9 cellular contexts compared by ENCODE assay signal in genomic region chr20:32040142-32040953, GRCh38. TPM values are rescaled to one million over a fixed set of nuclear protein-coding genes. Genes with fewer than 3 reads are reported as not detected.
DNase-seq lines count a peak whose midpoint lies in the region; ATAC-seq, FAIRE-seq and TF ChIP-seq lines count a peak whose summit lies in the region.
"Had no signal": no experiment of that assay in that cellular context is flagged by ENCODE, and none has a peak within 500 bp of the region (broad histone marks: within the 10 kb centered on the region; RNA-seq: fewer than 3 reads in every experiment).

No MANE protein-coding gene starts in this region.

- no peaks in the 10 kb centered on the region for H3K27me3 Mint-ChIP-seq in CD14-positive monocyte (ENCODE audit: low read depth in 3 of 3)
- peaks cover 14% of the 10 kb centered on the region for H3K27me3 Mint-ChIP-seq in neural progenitor cell (ENCODE audit: insufficient read depth, low read depth)

- H3K79me2 ChIP-seq in keratinocyte (ENCODE audit: control insufficient read depth, insufficient read depth, low read length) (no peaks in the 10 kb centered on the region), neural progenitor cell (ENCODE audit: low read depth) (no peaks in the 10 kb centered on the region)

- FAIRE-seq in keratinocyte (lab: Jason Lieb, UNC), result peak; percentile 51

- no peak overlapping the region for H3K9ac ChIP-seq in keratinocyte (ENCODE audit: control insufficient read depth, extremely low read depth, insufficient read depth, low read length)
- no peak overlapping the region for H3K9ac ChIP-seq in neural progenitor cell

- peaks cover 84% of the 10 kb centered on the region for H3K4me1 Mint-ChIP-seq in CD14-positive monocyte
- H3K4me1 Mint-ChIP-seq in neural progenitor cell, result peaks cover 3% of the 10 kb centered on the region

- DNase-seq in CD14-positive monocyte (ENCODE audit: low spot score), result peak; percentile 88
- peak; percentile 91 for DNase-seq in OCI-M1 (lab: John Stamatoyannopoulos, UW)
- no peak for DNase-seq in keratinocyte (ENCODE audit: low read depth, low spot score)
- no peak for DNase-seq in activated CD4-positive, alpha-beta T cell treated with anti-CD3 and anti-CD28 coated beads, Interleukin-2, amount 50 U/mL, for 4 hours
- no peak for DNase-seq in neural progenitor cell (ENCODE audit: low spot score)
- DNase-seq in G401 (ENCODE audit: low spot score), result no peak

- H3K4me3 Mint-ChIP-seq in CD14-positive monocyte, result peak overlapping the region; percentile 49 to 83
- no peak overlapping the region for H3K4me3 Mint-ChIP-seq in neural progenitor cell

- H3K36me3 ChIP-seq in keratinocyte (ENCODE audit: control insufficient read depth in 2 of 2, extremely low read depth in 1 of 2, insufficient read depth in 2 of 2, low read length in 2 of 2), result no peaks in the 10 kb centered on the region
- H3K36me3 ChIP-seq in neural progenitor cell, result no peaks in the 10 kb centered on the region

- peak; percentile 70 for ATAC-seq in GM21576 (IDR thresholded peaks at IDR 0.05; ENCODE audit: unreplicated experiment)
- no peak for ATAC-seq in HG03039 (IDR thresholded peaks at IDR 0.05; ENCODE audit: unreplicated experiment)

- H3K9me3 ChIP-seq in keratinocyte (ENCODE audit: control insufficient read depth, low read depth, low read length) (no peaks in the 10 kb centered on the region), neural progenitor cell (ENCODE audit: low read depth) (no peaks in the 10 kb centered on the region)

- no peaks in the 10 kb centered on the region for H3F3A ChIP-seq in neural progenitor cell (ENCODE audit: low read depth)

- no peaks in the 10 kb centered on the region for H4K20me1 ChIP-seq in keratinocyte (ENCODE audit: control insufficient read depth, extremely low read depth, insufficient read depth, low read length)
- no peaks in the 10 kb centered on the region for H4K20me1 ChIP-seq in neural progenitor cell (ENCODE audit: low read depth)

- no peak overlapping the region for H2AFZ ChIP-seq in keratinocyte (ENCODE audit: control insufficient read depth, low read length)
- no peak overlapping the region for H2AFZ ChIP-seq in neural progenitor cell (replicated peaks)

- H3K4me3 ChIP-seq in keratinocyte (ENCODE audit: control insufficient read depth in 2 of 3, extremely low read depth in 1 of 3, insufficient read depth in 2 of 3, low read depth in 1 of 3, low read length in 3 of 3) (no peak overlapping the region), neural progenitor cell (no peak overlapping the region)
- H3K4me3 ChIP-seq: smooth muscle cell had no signal

- H3K9me1 ChIP-seq in keratinocyte (ENCODE audit: control insufficient read depth, extremely low read depth, insufficient read depth, low read length), result no peaks in the 10 kb centered on the region

- H3K27me3 ChIP-seq in keratinocyte (ENCODE audit: control insufficient read depth, extremely low read depth, insufficient read depth, low read length) (peaks cover 7% of the 10 kb centered on the region), neural progenitor cell (no peaks in the 10 kb centered on the region)

- peak overlapping the region; percentile 97 to 99 (median 98) for H3K27ac Mint-ChIP-seq in CD14-positive monocyte
- no peak overlapping the region for H3K27ac Mint-ChIP-seq in neural progenitor cell

- in situ Hi-C loops in G401 (cut with HindIII; ENCODE audit: low sequenced_read_pairs), result no loop called here

- dilution Hi-C loops in keratinocyte (cut with MboI; ENCODE audit: extremely low pct_ligation_motif_present, low sequenced_read_pairs), result no loop called here

- H3K27ac ChIP-seq in keratinocyte (ENCODE audit: control insufficient read depth, insufficient read depth, low read length) (no peak overlapping the region), neural progenitor cell (no peak overlapping the region)

- intact Hi-C loops in CD14-positive monocyte (cut with micrococcal nuclease), result no loop called here

- peaks cover 3 to 10% (median 6%) of the 10 kb centered on the region in 7 donors for H3K9me3 Mint-ChIP-seq in CD14-positive monocyte
- no peaks in the 10 kb centered on the region for H3K9me3 Mint-ChIP-seq in neural progenitor cell

- H3K4me2 ChIP-seq in keratinocyte (ENCODE audit: control insufficient read depth, extremely low read depth, insufficient read depth, low read depth, low read length) (peak overlapping the region; percentile 13), neural progenitor cell (no peak overlapping the region)
- H3K4me2 ChIP-seq: smooth muscle cell had no signal

- H3K4me1 ChIP-seq in keratinocyte (ENCODE audit: control insufficient read depth, extremely low read depth, insufficient read depth, low read length) (peaks cover 3% of the 10 kb centered on the region), neural progenitor cell (peaks cover 9% of the 10 kb centered on the region)

- TF ChIP-seq CTCF in CD14-positive monocyte (IDR thresholded peaks at IDR 0.05) (no peak), keratinocyte (optimal IDR thresholded peaks at IDR 0.05 in 1 of 3, IDR thresholded peaks at IDR 0.05 in 1 of 3, conservative IDR thresholded peaks at IDR 0.05 in 1 of 3; ENCODE audit: extremely low read depth in 1 of 3, insufficient read depth in 2 of 3, low read length in 3 of 3) (no peak), neural progenitor cell (IDR thresholded peaks at IDR 0.05) (no peak)

- H3K36me3 Mint-ChIP-seq in CD14-positive monocyte (peaks cover 0 to 3% of the 10 kb centered on the region in 2 donors), neural progenitor cell (no peaks in the 10 kb centered on the region)

RNA-seq across cellular contexts. Expression of gene HCK, which starts 11.7 kb away (rescaled TPM):
- 100 to 1,000 TPM; 526 to 688 TPM for polyA plus RNA-seq in CD14-positive monocyte
- 0.03 TPM in 1 of 3 replicates, not detected in the others for polyA plus RNA-seq in keratinocyte
- polyA plus RNA-seq in keratinocyte (2011; ENCODE audit: low read depth), result not detected
- not detected in 2 replicates for polyA plus RNA-seq in keratinocyte (2011; cell fraction: cytosol; rRNA removed)
- 0.15 TPM in 1 of 2 replicates, not detected in the other for polyA plus RNA-seq in keratinocyte (2011; cell fraction: nucleus; rRNA removed)
- not detected in 2 replicates for polyA plus RNA-seq in keratinocyte (2012; ENCODE audit: low replicate concordance)
- polyA minus RNA-seq in keratinocyte, result 0.73 TPM in 1 of 3 replicates, not detected in the others
- not detected for polyA minus RNA-seq in keratinocyte (2011; cell fraction: cytosol; rRNA and poly(A)+ RNA removed)
- not detected in 2 replicates for polyA minus RNA-seq in keratinocyte (2011; cell fraction: nucleus; rRNA and poly(A)+ RNA removed)
- not detected in 2 replicates for total RNA-seq in neural progenitor cell (ENCODE audit: low replicate concordance)
- 0.12 and 0.41 TPM in 2 replicates for total RNA-seq in G401 (2014; rRNA removed; shearing (Covaris generic))

RNA-seq across cellular contexts. Expression of gene CCM2L, which starts 30.1 kb away (rescaled TPM):
- not detected for polyA plus RNA-seq in CD14-positive monocyte
- not detected in 3 replicates for polyA plus RNA-seq in keratinocyte
- polyA plus RNA-seq in keratinocyte (2011; ENCODE audit: low read depth), result not detected
- not detected in 2 replicates for polyA plus RNA-seq in keratinocyte (2011; cell fraction: cytosol; rRNA removed)
- not detected in 2 replicates for polyA plus RNA-seq in keratinocyte (2011; cell fraction: nucleus; rRNA removed)
- polyA plus RNA-seq in keratinocyte (2012; ENCODE audit: low replicate concordance), result not detected in 2 replicates
- polyA minus RNA-seq in keratinocyte, result not detected in 3 replicates
- polyA minus RNA-seq in keratinocyte (2011; cell fraction: cytosol; rRNA and poly(A)+ RNA removed), result not detected
- polyA minus RNA-seq in keratinocyte (2011; cell fraction: nucleus; rRNA and poly(A)+ RNA removed), result not detected in 2 replicates
- total RNA-seq in neural progenitor cell (ENCODE audit: low replicate concordance), result 0.75 and 3.9 TPM in 2 replicates
- total RNA-seq in G401 (2014; rRNA removed; shearing (Covaris generic)), result 40.7 and 52.6 TPM in 2 replicates
- total RNA-seq: smooth muscle cell had no signal

Comparison
In these comparisons a context has a peak if more than half of its experiments do, and no peak if none do; other contexts are left out.
1. DNase-seq: peak in CD14-positive monocyte (single experiment) and OCI-M1 (single experiment); none in keratinocyte (single experiment), activated CD4-positive, alpha-beta T cell treated with anti-CD3 and anti-CD28 coated beads, Interleukin-2, amount 50 U/mL, for 4 hours (0 of 2), neural progenitor cell (single experiment) and G401 (single experiment).